In the genomic region with DNA sequence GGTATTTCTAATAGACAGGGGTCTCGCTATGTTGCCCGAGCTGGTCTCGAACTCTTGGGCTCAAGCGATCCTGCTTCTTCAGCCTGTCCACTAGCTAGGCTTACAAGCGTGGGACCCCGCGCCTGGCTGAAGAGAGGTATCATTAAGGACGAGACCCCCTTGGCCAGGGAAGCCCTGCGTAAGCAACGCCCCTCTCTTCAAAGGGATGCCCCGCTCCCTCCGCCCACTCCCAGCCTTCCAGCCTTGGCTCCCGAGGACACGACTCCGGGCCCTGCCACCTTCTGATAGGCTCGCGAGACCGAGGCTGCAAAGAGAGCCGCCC, we compare ENCODE assay signal across 8 cellular contexts. TPM values are rescaled to one million over a fixed set of nuclear protein-coding genes. Genes with fewer than 3 reads are reported as not detected.
DNase-seq lines count a peak whose midpoint lies in the region; ATAC-seq, FAIRE-seq and TF ChIP-seq lines count a peak whose summit lies in the region.

No MANE protein-coding gene starts in this region.

- peak overlapping the region; percentile 93 for H2AFZ ChIP-seq in endothelial cell of umbilical vein (ENCODE audit: low read depth, low read length)
- H2AFZ ChIP-seq in osteoblast (ENCODE audit: low read length), result peak overlapping the region; percentile 99

- H3K4me3 ChIP-seq in endothelial cell of umbilical vein (replicated peaks in 1 of 3; ENCODE audit: insufficient read depth in 1 of 3, low read depth in 1 of 3, low read length in 3 of 3) (peak overlapping the region; percentile 59 to 76 (median 75)), osteoblast (ENCODE audit: insufficient read depth, low read length) (peak overlapping the region; percentile 93)

- H3K4me1 ChIP-seq in endothelial cell of umbilical vein (ENCODE audit: control insufficient read depth, extremely low read depth, insufficient read depth, low read length), result peaks cover 20% of the 10 kb centered on the region
- H3K4me1 ChIP-seq in osteoblast (ENCODE audit: insufficient read depth, low read length), result peaks cover 15% of the 10 kb centered on the region

- intact Hi-C loops in endothelial cell of umbilical vein (cut with micrococcal nuclease), result loop anchor here (1.0 to 2.0 kb wide), 4 partner anchors 32 to 112 kb away; a partner anchor contains a TSS

- dilution Hi-C loops in endothelial cell of umbilical vein (cut with MboI; ENCODE audit: extremely low pct_ligation_motif_present, low sequenced_read_pairs), result no loop called here

- no peaks in the 10 kb centered on the region for H4K20me1 ChIP-seq in endothelial cell of umbilical vein (replicated peaks; ENCODE audit: control insufficient read depth, extremely low read depth, insufficient read depth, low read length)
- peaks cover 4% of the 10 kb centered on the region for H4K20me1 ChIP-seq in osteoblast (ENCODE audit: insufficient read depth, low read length)

- TF ChIP-seq POLR2A in endothelial cell of umbilical vein (IDR thresholded peaks at IDR 0.05; ENCODE audit: low read depth, low read length), result no peak

- TF ChIP-seq CTCF in 22Rv1 (IDR thresholded peaks at IDR 0.05), result no peak
- TF ChIP-seq CTCF in RWPE1 (conservative IDR thresholded peaks at IDR 0.05; ENCODE audit: low read depth), result no peak
- no peak for TF ChIP-seq CTCF in endothelial cell of umbilical vein (IDR thresholded peaks at IDR 0.05; ENCODE audit: extremely low read depth in 1 of 2, insufficient read depth in 1 of 2, low read depth in 1 of 2, low read length in 2 of 2)
- TF ChIP-seq CTCF in osteoblast (IDR thresholded peaks at IDR 0.05; ENCODE audit: extremely low read depth, low read depth, low read length), result no peak

- no peaks in the 10 kb centered on the region for H3K9me1 ChIP-seq in endothelial cell of umbilical vein (replicated peaks; ENCODE audit: control insufficient read depth, extremely low read depth, insufficient read depth, low read length)

- peak; percentile 97 for FAIRE-seq in endothelial cell of umbilical vein (lab: Jason Lieb, UNC)

- DNase-seq in ELR (ENCODE audit: low read depth), result peak; percentile 97
- no peak for DNase-seq in RWPE1 (ENCODE audit: low spot score)
- no peak for DNase-seq in endothelial cell of umbilical vein (ENCODE audit: low read depth, low spot score)
- DNase-seq in osteoblast (ENCODE audit: insufficient read length, low spot score, missing footprints), result peak; percentile 99
- no peak for DNase-seq in DMS79 treated with DMSO at 0.1 percent for 48 hours (lab: John Stamatoyannopoulos, UW)
- DNase-seq in MV-4-11 (lab: John Stamatoyannopoulos, UW), result no peak

- H3K27me3 ChIP-seq in endothelial cell of umbilical vein (ENCODE audit: control insufficient read depth in 2 of 2, insufficient read depth in 2 of 2, low read length in 2 of 2) (no peaks in the 10 kb centered on the region), osteoblast (ENCODE audit: insufficient read depth, low read length) (no peaks in the 10 kb centered on the region)

- CTCF ChIA-PET in RWPE1 (lab: Yijun Ruan, JAX), result no interaction called here
- CTCF ChIA-PET in endothelial cell of umbilical vein (lab: Charles Lee), result interaction anchor here (0.9 to 1.2 kb wide), 4 partner anchors 31 to 54 kb away, joined by 3 read pairs; a partner anchor contains a TSS

- H3K36me3 ChIP-seq in endothelial cell of umbilical vein (ENCODE audit: control insufficient read depth in 2 of 2, extremely low read depth in 1 of 2, insufficient read depth in 2 of 2, low read length in 2 of 2) (no peaks in the 10 kb centered on the region), osteoblast (ENCODE audit: insufficient read depth, low read length) (no peaks in the 10 kb centered on the region)

- H3K4me2 ChIP-seq in endothelial cell of umbilical vein (ENCODE audit: insufficient read depth, low read length) (peak overlapping the region; percentile 34), osteoblast (ENCODE audit: insufficient read depth, low read length) (peak overlapping the region; percentile 92)

- POLR2A ChIA-PET in RWPE1 (lab: Yijun Ruan, JAX; ENCODE audit: low non-redundant PET), result interaction anchor here (0.8 kb wide), 1 partner anchor 48 kb away, joined by 3 read pairs; a partner anchor contains a TSS
- POLR2A ChIA-PET in endothelial cell of umbilical vein (lab: Charles Lee), result interaction anchor here (0.6 to 1.3 kb wide), 2 partner anchors 48 to 176 kb away, joined by 4 read pairs; a partner anchor contains a TSS

- H3K79me2 ChIP-seq in endothelial cell of umbilical vein (ENCODE audit: control insufficient read depth, insufficient read depth, low read length) (peaks cover 27% of the 10 kb centered on the region), osteoblast (ENCODE audit: insufficient read depth, low read length) (peaks cover 58% of the 10 kb centered on the region)

- BruUV-seq in endothelial cell of umbilical vein (replicated peaks; lab: Mats Ljungman, UMichigan), result no TSS peak

- ATAC-seq in GM21390 (IDR thresholded peaks at IDR 0.05; ENCODE audit: unreplicated experiment), result no peak

- H3K9me3 ChIP-seq in endothelial cell of umbilical vein (replicated peaks; ENCODE audit: control insufficient read depth, insufficient read depth, low read length) (no peaks in the 10 kb centered on the region), osteoblast (ENCODE audit: low read depth, low read length) (no peaks in the 10 kb centered on the region)

- peak overlapping the region; percentile 63 for H3K9ac ChIP-seq in endothelial cell of umbilical vein (replicated peaks; ENCODE audit: extremely low read depth, insufficient read depth, low read length)

- H3K27ac ChIP-seq in 22Rv1 (peak overlapping the region; percentile 76), RWPE1 (peak overlapping the region; percentile 93), endothelial cell of umbilical vein (ENCODE audit: insufficient read depth, low read depth, low read length) (peak overlapping the region; percentile 69), osteoblast (ENCODE audit: low read depth, low read length) (peak overlapping the region; percentile 98)

TF ChIP-seq in endothelial cell of umbilical vein, 7 proteins besides CTCF, POLR2A, EP300 and RAD21 (continues in another document):
- no peak for TF ChIP-seq FOS (IDR thresholded peaks at IDR 0.05; ENCODE audit: borderline replicate concordance, insufficient read depth, low read length)
- TF ChIP-seq, protein P1, sequence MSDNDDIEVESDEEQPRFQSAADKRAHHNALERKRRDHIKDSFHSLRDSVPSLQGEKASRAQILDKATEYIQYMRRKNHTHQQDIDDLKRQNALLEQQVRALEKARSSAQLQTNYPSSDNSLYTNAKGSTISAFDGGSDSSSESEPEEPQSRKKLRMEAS (IDR thresholded peaks at IDR 0.05; ENCODE audit: insufficient read depth, insufficient read length), result no peak

RNA-seq across cellular contexts. Expression of a gene that starts 0.2 kb away (rescaled TPM):
- total RNA-seq in endothelial cell of umbilical vein, result 9.6 and 9.7 TPM in 2 replicates
- 3.6 and 4.3 TPM in 2 replicates for polyA plus RNA-seq in endothelial cell of umbilical vein
- 5.9 and 6.2 TPM in 2 replicates for polyA plus RNA-seq in endothelial cell of umbilical vein (2011; cell fraction: cytosol; rRNA removed)
- 8.0 and 9.6 TPM in 2 replicates for polyA plus RNA-seq in endothelial cell of umbilical vein (2011; cell fraction: nucleus; rRNA removed)
- 6.6 and 8.3 TPM in 2 replicates for polyA plus RNA-seq in endothelial cell of umbilical vein (2012)
- 10.7 and 12.6 TPM in 2 replicates for polyA minus RNA-seq in endothelial cell of umbilical vein
- polyA minus RNA-seq in endothelial cell of umbilical vein (2011; cell fraction: cytosol; rRNA and poly(A)+ RNA removed), result 9.6 TPM
- 7.7 TPM in 2 replicates for polyA minus RNA-seq in endothelial cell of umbilical vein (2011; cell fraction: nucleus; rRNA and poly(A)+ RNA removed)
- 12.3 and 12.7 TPM in 2 replicates for total RNA-seq in osteoblast

RNA-seq across cellular contexts. Expression of a gene that starts 4.2 kb away (rescaled TPM):
- total RNA-seq in endothelial cell of umbilical vein (19.8 and 22.8 TPM in 2 replicates), osteoblast (32.1 and 34.7 TPM in 2 replicates)
- 8.3 and 8.6 TPM in 2 replicates for polyA plus RNA-seq in endothelial cell of umbilical vein
- 11.8 and 14.0 TPM in 2 replicates for polyA plus RNA-seq in endothelial cell of umbilical vein (2011; cell fraction: cytosol; rRNA removed)
- 15.3 and 21.3 TPM in 2 replicates for polyA plus RNA-seq in endothelial cell of umbilical vein (2011; cell fraction: nucleus; rRNA removed)
- polyA plus RNA-seq in endothelial cell of umbilical vein (2012), result 11.4 and 11.7 TPM in 2 replicates
- 17.3 and 19.1 TPM in 2 replicates for polyA minus RNA-seq in endothelial cell of umbilical vein
- polyA minus RNA-seq in endothelial cell of umbilical vein (2011; cell fraction: cytosol; rRNA and poly(A)+ RNA removed), result 11.6 TPM
- polyA minus RNA-seq in endothelial cell of umbilical vein (2011; cell fraction: nucleus; rRNA and poly(A)+ RNA removed), result 19.6 and 21.3 TPM in 2 replicates

RNA-seq across cellular contexts. Expression of a gene that starts 31.6 kb away (rescaled TPM):
- 16.6 and 21.6 TPM in 2 replicates for total RNA-seq in endothelial cell of umbilical vein
- polyA plus RNA-seq in endothelial cell of umbilical vein, result 10.9 and 11.6 TPM in 2 replicates
- polyA plus RNA-seq in endothelial cell of umbilical vein (2011; cell fraction: cytosol; rRNA removed), result 5.6 and 6.5 TPM in 2 replicates
- 57.3 and 67.2 TPM in 2 replicates for polyA plus RNA-seq in endothelial cell of umbilical vein (2011; cell fraction: nucleus; rRNA removed)
- 5.6 and 8.8 TPM in 2 replicates for polyA plus RNA-seq in endothelial cell of umbilical vein (2012)
- polyA minus RNA-seq in endothelial cell of umbilical vein, result 17.4 and 20.1 TPM in 2 replicates
- 2.3 TPM for polyA minus RNA-seq in endothelial cell of umbilical vein (2011; cell fraction: cytosol; rRNA and poly(A)+ RNA removed)
- polyA minus RNA-seq in endothelial cell of umbilical vein (2011; cell fraction: nucleus; rRNA and poly(A)+ RNA removed), result 23.0 and 39.1 TPM in 2 replicates
- 5.0 and 6.9 TPM in 2 replicates for total RNA-seq in osteoblast

RNA-seq across cellular contexts. Expression of a gene that starts 38.3 kb away (rescaled TPM):
- total RNA-seq in endothelial cell of umbilical vein, result 348 and 369 TPM in 2 replicates
- polyA plus RNA-seq in endothelial cell of umbilical vein, result 2,129 and 2,140 TPM in 2 replicates
- polyA plus RNA-seq in endothelial cell of umbilical vein (2011; cell fraction: cytosol; rRNA removed), result 1,643 and 2,429 TPM in 2 replicates
- 440 and 839 TPM in 2 replicates for polyA plus RNA-seq in endothelial cell of umbilical vein (2011; cell fraction: nucleus; rRNA removed)
- polyA plus RNA-seq in endothelial cell of umbilical vein (2012), result 722 and 1,436 TPM in 2 replicates
- polyA minus RNA-seq in endothelial cell of umbilical vein, result 159 and 174 TPM in 2 replicates
- polyA minus RNA-seq in endothelial cell of umbilical vein (2011; cell fraction: cytosol; rRNA and poly(A)+ RNA removed), result 220 TPM
- 41.5 and 43.9 TPM in 2 replicates for polyA minus RNA-seq in endothelial cell of umbilical vein (2011; cell fraction: nucleus; rRNA and poly(A)+ RNA removed)
- 330 and 342 TPM in 2 replicates for total RNA-seq in osteoblast

RNA-seq across cellular contexts. Expression of a gene that starts 47.7 kb away (rescaled TPM):
- total RNA-seq in endothelial cell of umbilical vein, result 3.0 and 3.6 TPM in 2 replicates
- 1.7 and 2.1 TPM in 2 replicates for polyA plus RNA-seq in endothelial cell of umbilical vein
- 3.0 and 3.2 TPM in 2 replicates for polyA plus RNA-seq in endothelial cell of umbilical vein (2011; cell fraction: cytosol; rRNA removed)
- polyA plus RNA-seq in endothelial cell of umbilical vein (2011; cell fraction: nucleus; rRNA removed), result 1.4 and 1.6 TPM in 2 replicates
- polyA plus RNA-seq in endothelial cell of umbilical vein (2012), result 3.0 and 4.2 TPM in 2 replicates
- 2.7 and 2.8 TPM in 2 replicates for polyA minus RNA-seq in endothelial cell of umbilical vein
- polyA minus RNA-seq in endothelial cell of umbilical vein (2011; cell fraction: cytosol; rRNA and poly(A)+ RNA removed), result 1.5 TPM
- 1.6 and 1.9 TPM in 2 replicates for polyA minus RNA-seq in endothelial cell of umbilical vein (2011; cell fraction: nucleus; rRNA and poly(A)+ RNA removed)
- 7.6 and 8.5 TPM in 2 replicates for total RNA-seq in osteoblast

Comparison
In these comparisons a context has a peak if more than half of its experiments do, and no peak if none do; other contexts are left out.
1. DNase-seq: peak in ELR (single experiment) and osteoblast (single experiment); none in RWPE1 (single experiment), endothelial cell of umbilical vein (single experiment), DMS79 treated with DMSO at 0.1 percent for 48 hours (single experiment) and MV-4-11 (single experiment).
2. Peak in every context shown above with its lines, with median percentiles within 50 percentile points of each other: H3K27ac ChIP-seq.